In the genomic region with DNA sequence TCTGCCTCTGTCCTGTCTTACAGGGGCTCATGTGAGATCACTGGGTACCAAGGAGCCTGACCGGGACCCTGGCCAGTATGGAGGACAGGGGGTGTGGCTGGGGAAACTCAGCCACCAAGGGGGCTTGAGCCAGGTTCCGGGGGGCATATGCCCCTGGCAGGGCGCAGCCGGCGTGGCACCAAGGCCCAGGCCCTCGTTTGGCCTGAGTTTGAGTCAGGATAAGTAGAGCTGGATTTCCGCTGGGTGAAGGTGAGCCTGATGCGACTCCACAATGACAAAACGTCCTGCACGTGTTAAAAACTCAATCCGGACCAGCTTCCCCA, we compare ENCODE assay signal across 8 cellular contexts. TPM values are rescaled to one million over a fixed set of nuclear protein-coding genes. Genes with fewer than 3 reads are reported as not detected.
DNase-seq lines count a peak whose midpoint lies in the region; ATAC-seq, FAIRE-seq and TF ChIP-seq lines count a peak whose summit lies in the region.

No MANE protein-coding gene starts in this region.

- H3K27ac Mint-ChIP-seq in astrocyte (ENCODE audit: unreplicated experiment): peak overlapping the region; percentile 87

- peak overlapping the region; percentile 62 for H3K4me3 ChIP-seq in astrocyte (ENCODE audit: insufficient read depth, low read depth, low read length)
- peak overlapping the region; percentile 54 for H3K4me3 ChIP-seq in mucosa of descending colon

- H3K27me3 Mint-ChIP-seq in astrocyte (ENCODE audit: low read depth, unreplicated experiment): peaks cover 5% of the 10 kb centered on the region

- H3K27me3 ChIP-seq in astrocyte (ENCODE audit: insufficient read depth, low read length): no peaks in the 10 kb centered on the region

- peak overlapping the region; percentile 72 for H3K9ac ChIP-seq in astrocyte (ENCODE audit: low read length)

- H3K36me3 ChIP-seq in astrocyte (ENCODE audit: insufficient read depth, low read length): no peaks in the 10 kb centered on the region
- H3K36me3 ChIP-seq in mucosa of descending colon (ENCODE audit: low read depth): no peaks in the 10 kb centered on the region

- peak overlapping the region; percentile 98 for H3K4me2 ChIP-seq in astrocyte (ENCODE audit: low read length)

- H3K79me2 ChIP-seq in astrocyte (ENCODE audit: insufficient read depth, low read length): peaks cover 38% of the 10 kb centered on the region

- H4K20me1 ChIP-seq in astrocyte (ENCODE audit: insufficient read depth, low read length): peaks cover 35% of the 10 kb centered on the region

- no peak for DNase-seq in astrocyte (ENCODE audit: low read depth)
- peak in 1 of 3 donors; percentile 70 for DNase-seq in mucosa of descending colon
- DNase-seq in SIG-M5 (lab: John Stamatoyannopoulos, UW): no peak
- DNase-seq in NCI-H128 (lab: John Stamatoyannopoulos, UW; ENCODE audit: unreplicated experiment): no peak
- no peak for DNase-seq in hepatic stellate cell (ENCODE audit: low spot score)

- no peaks in the 10 kb centered on the region for H3K9me3 ChIP-seq in astrocyte (ENCODE audit: insufficient read depth, low read depth, low read length)
- no peaks in the 10 kb centered on the region for H3K9me3 ChIP-seq in mucosa of descending colon

- no peaks in the 10 kb centered on the region for H3K9me3 Mint-ChIP-seq in astrocyte (ENCODE audit: unreplicated experiment)

- peak overlapping the region; percentile 97 for H2AFZ ChIP-seq in astrocyte (ENCODE audit: low read depth, low read length)

- intact Hi-C loops in mucosa of descending colon (cut with DNase I, micrococcal nuclease): no loop called here

- H3K4me1 ChIP-seq in astrocyte (ENCODE audit: insufficient read depth, low read length): peaks cover 17% of the 10 kb centered on the region
- H3K4me1 ChIP-seq in mucosa of descending colon (ENCODE audit: low read depth): peaks cover 13% of the 10 kb centered on the region

- H3K4me3 Mint-ChIP-seq in astrocyte (ENCODE audit: unreplicated experiment): peak overlapping the region; percentile 54

- FAIRE-seq in astrocyte (lab: Jason Lieb, UNC): no peak

- ATAC-seq in GM18502 (IDR thresholded peaks at IDR 0.05; ENCODE audit: poor library complexity, unreplicated experiment) (peak; percentile 24), HG03060 (IDR thresholded peaks at IDR 0.05; ENCODE audit: low read depth, unreplicated experiment) (peak; percentile 6), mucosa of descending colon (no peak), GM18505 (IDR thresholded peaks at IDR 0.05; ENCODE audit: unreplicated experiment) (no peak)

- peak overlapping the region; percentile 31 for H3K27ac ChIP-seq in astrocyte (ENCODE audit: low read depth, low read length)

- no peak for TF ChIP-seq POLR2A in GM18505 (IDR thresholded peaks at IDR 0.05; ENCODE audit: borderline replicate concordance, extremely low read depth, insufficient read depth, insufficient read length)

- peaks cover 15% of the 10 kb centered on the region for H3K4me1 Mint-ChIP-seq in astrocyte (ENCODE audit: low read depth, unreplicated experiment)

- no peak for TF ChIP-seq CTCF in astrocyte (IDR thresholded peaks at IDR 0.05; ENCODE audit: insufficient read depth, low read depth, low read length)
- no peak for TF ChIP-seq CTCF in mucosa of descending colon (IDR thresholded peaks at IDR 0.05)

- no peaks in the 10 kb centered on the region for H3K36me3 Mint-ChIP-seq in astrocyte (ENCODE audit: low read depth, unreplicated experiment)

RNA-seq across cellular contexts. Expression of a gene that starts 0.6 kb away (rescaled TPM):
- total RNA-seq in astrocyte (56.5 and 57.2 TPM in 2 replicates), mucosa of descending colon (10 to 100 TPM; 25.7 to 36.3 (median 31.9) TPM)

RNA-seq across cellular contexts. Expression of a gene that starts 16.2 kb away (rescaled TPM):
- total RNA-seq in astrocyte: not detected in 2 replicates
- not detected for total RNA-seq in mucosa of descending colon

RNA-seq across cellular contexts. Expression of a gene that starts 16.3 kb away (rescaled TPM):
- 2.7 and 3.4 TPM in 2 replicates for total RNA-seq in astrocyte
- total RNA-seq in mucosa of descending colon: under 1 TPM in 1 of 3 donors, not detected in 2; 0.89 TPM

RNA-seq across cellular contexts. Expression of a gene that starts 36.7 kb away (rescaled TPM):
- total RNA-seq in astrocyte: 6.8 and 8.2 TPM in 2 replicates
- total RNA-seq in mucosa of descending colon: 1 to 10 TPM; 1.6 to 2.4 (median 1.6) TPM

Comparison
In these comparisons a context has a peak if more than half of its experiments do, and no peak if none do; other contexts are left out.
1. ATAC-seq: peak in GM18502 (single experiment) and HG03060 (single experiment); none in mucosa of descending colon (single experiment) and GM18505 (single experiment).